ENCODE assay signal across 22 cellular contexts in the genomic region with DNA sequence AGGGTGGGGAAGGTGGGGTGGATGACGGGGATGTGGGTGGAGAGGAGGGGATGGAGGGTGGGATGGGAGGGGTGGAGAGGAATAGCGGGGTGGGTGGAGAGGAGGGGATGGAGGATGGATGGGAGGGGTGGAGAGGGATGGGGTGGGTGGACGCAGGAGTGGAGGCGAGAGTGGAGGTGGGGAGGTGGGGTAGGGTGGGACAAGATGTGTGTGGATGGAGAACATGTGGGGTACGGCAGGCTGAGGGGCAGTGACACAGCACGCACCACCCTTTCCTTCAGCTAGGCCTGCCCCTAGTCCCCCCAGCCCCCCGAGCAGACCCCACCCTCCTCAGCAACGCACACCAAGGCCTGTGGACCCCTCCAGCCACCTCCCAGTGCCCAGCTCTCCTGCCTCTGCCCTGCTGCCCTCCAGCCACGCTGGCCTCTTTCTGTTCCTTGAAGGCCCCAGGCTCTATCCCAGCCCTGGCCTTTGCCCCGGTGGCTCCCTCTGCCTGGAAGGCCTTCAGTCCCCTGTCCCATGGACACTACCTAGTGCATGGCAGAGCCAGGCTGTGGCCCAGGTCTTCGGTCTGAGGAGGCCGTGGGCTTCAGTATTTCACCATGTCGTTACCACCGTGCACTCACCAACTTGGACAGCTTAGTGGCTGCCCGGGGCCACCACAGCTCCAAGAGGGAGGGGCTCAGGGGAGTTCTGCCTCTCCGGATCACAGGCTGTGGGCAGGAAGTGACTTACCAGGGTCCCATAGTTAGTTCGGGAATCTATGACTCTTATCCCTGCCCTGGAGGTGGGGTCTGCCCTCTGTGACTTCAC.
A peak's percentile ranks its signal among the peaks of the same experiment; 100 is the strongest.
DNase-seq lines count a peak whose midpoint lies in the region; ATAC-seq, FAIRE-seq and TF ChIP-seq lines count a peak whose summit lies in the region.
"Had no signal": no experiment of that assay in that cellular context is flagged by ENCODE, and none has a peak within 500 bp of the region (broad histone marks: within the 10 kb centered on the region; RNA-seq: fewer than 3 reads in every experiment).

No MANE protein-coding gene starts in this region.

- DNase-seq in stimulated activated naive CD8-positive, alpha-beta T cell treated with anti-CD3 and anti-CD28 coated beads, Interleukin-15, amount 100 ng/mL, for 72 hours: no peak
- DNase-seq in stimulated activated naive CD8-positive, alpha-beta T cell treated with anti-CD3 and anti-CD28 coated beads, Interleukin-15, Interleukin-2, amounts not matched to agents 100 U/mL and 50 U/mL, for 24 hours: no peak
- DNase-seq in chondrocyte (ENCODE audit: low spot score) (no peak), posterior vena cava (ENCODE audit: low spot score) (peak; percentile 75), cortex of kidney (lab: John Stamatoyannopoulos, UW) (no peak), posterior cingulate gyrus (no peak), DMS 273 treated with DMSO at 0.1 percent for 48 hours (lab: John Stamatoyannopoulos, UW) (no peak), D721Med (ENCODE audit: insufficient read length, low spot score) (no peak)
- DNase-seq: GF-D8; HFFc6; KBM-7; NCI-H1436; NCI-H2029; NCI-H2171; NCI-H446 treated with DMSO at 0.1 percent for 48 hours; NK-92 treated with Interleukin-12 subunit alpha and Interleukin-12 subunit beta, amount 100 ng/mL, for 24 hours; OCI-M1 had no signal

- no peaks in the 10 kb centered on the region for H3K9me3 Mint-ChIP-seq in stimulated activated naive CD8-positive, alpha-beta T cell treated with anti-CD3 and anti-CD28 coated beads, Interleukin-15, amount 100 ng/mL, for 72 hours
- H3K9me3 Mint-ChIP-seq in chondrocyte (ENCODE audit: low read depth): no peaks in the 10 kb centered on the region
- H3K9me3 Mint-ChIP-seq: CD8-positive, alpha-beta memory T cell; HFFc6 had no signal

- ATAC-seq in stimulated activated naive CD8-positive, alpha-beta T cell treated with anti-CD3 and anti-CD28 coated beads, Interleukin-15, amount 100 ng/mL, for 72 hours: peak; percentile 38
- ATAC-seq in stimulated activated naive CD8-positive, alpha-beta T cell treated with anti-CD3 and anti-CD28 coated beads, Interleukin-15, Interleukin-2, amounts not matched to agents 100 U/mL and 50 U/mL, for 24 hours: no peak

- H3K4me3 Mint-ChIP-seq in stimulated activated naive CD8-positive, alpha-beta T cell treated with anti-CD3 and anti-CD28 coated beads, Interleukin-15, amount 100 ng/mL, for 72 hours: no peak overlapping the region
- H3K4me3 Mint-ChIP-seq in chondrocyte (ENCODE audit: unreplicated experiment): no peak overlapping the region
- H3K4me3 Mint-ChIP-seq: CD8-positive, alpha-beta memory T cell; HFFc6 had no signal

- no peaks in the 10 kb centered on the region for H3K36me3 Mint-ChIP-seq in chondrocyte (ENCODE audit: low read depth)
- H3K36me3 Mint-ChIP-seq: CD8-positive, alpha-beta memory T cell had no signal

- no peak for FAIRE-seq in D721Med (lab: Jason Lieb, UNC)
- FAIRE-seq: A204.1, GM12891, GM18507, H1 had no signal

- no peak for TF ChIP-seq CTCF in chondrocyte (IDR thresholded peaks at IDR 0.05)
- TF ChIP-seq CTCF in D721Med (IDR thresholded peaks at IDR 0.05; ENCODE audit: insufficient read depth, missing control alignments): no peak

- H3K4me1 Mint-ChIP-seq in stimulated activated naive CD8-positive, alpha-beta T cell treated with anti-CD3 and anti-CD28 coated beads, Interleukin-15, amount 100 ng/mL, for 72 hours: no peaks in the 10 kb centered on the region
- H3K4me1 Mint-ChIP-seq in chondrocyte (ENCODE audit: low read depth): peaks cover 11% of the 10 kb centered on the region
- H3K4me1 Mint-ChIP-seq: CD8-positive, alpha-beta memory T cell had no signal

- intact Hi-C loops in posterior vena cava (cut with DNase I): no loop called here
- intact Hi-C loops in posterior cingulate gyrus (cut with DNase I): no loop called here

- no peak overlapping the region for H3K27ac Mint-ChIP-seq in stimulated activated naive CD8-positive, alpha-beta T cell treated with anti-CD3 and anti-CD28 coated beads, Interleukin-15, amount 100 ng/mL, for 72 hours
- H3K27ac Mint-ChIP-seq in chondrocyte (ENCODE audit: unreplicated experiment): peak overlapping the region; percentile 12
- H3K27ac Mint-ChIP-seq: CD8-positive, alpha-beta memory T cell; HFFc6 had no signal

- H3K27me3 Mint-ChIP-seq in stimulated activated naive CD8-positive, alpha-beta T cell treated with anti-CD3 and anti-CD28 coated beads, Interleukin-15, amount 100 ng/mL, for 72 hours: no peaks in the 10 kb centered on the region
- no peaks in the 10 kb centered on the region for H3K27me3 Mint-ChIP-seq in chondrocyte (ENCODE audit: low read depth)
